In the genomic region with DNA sequence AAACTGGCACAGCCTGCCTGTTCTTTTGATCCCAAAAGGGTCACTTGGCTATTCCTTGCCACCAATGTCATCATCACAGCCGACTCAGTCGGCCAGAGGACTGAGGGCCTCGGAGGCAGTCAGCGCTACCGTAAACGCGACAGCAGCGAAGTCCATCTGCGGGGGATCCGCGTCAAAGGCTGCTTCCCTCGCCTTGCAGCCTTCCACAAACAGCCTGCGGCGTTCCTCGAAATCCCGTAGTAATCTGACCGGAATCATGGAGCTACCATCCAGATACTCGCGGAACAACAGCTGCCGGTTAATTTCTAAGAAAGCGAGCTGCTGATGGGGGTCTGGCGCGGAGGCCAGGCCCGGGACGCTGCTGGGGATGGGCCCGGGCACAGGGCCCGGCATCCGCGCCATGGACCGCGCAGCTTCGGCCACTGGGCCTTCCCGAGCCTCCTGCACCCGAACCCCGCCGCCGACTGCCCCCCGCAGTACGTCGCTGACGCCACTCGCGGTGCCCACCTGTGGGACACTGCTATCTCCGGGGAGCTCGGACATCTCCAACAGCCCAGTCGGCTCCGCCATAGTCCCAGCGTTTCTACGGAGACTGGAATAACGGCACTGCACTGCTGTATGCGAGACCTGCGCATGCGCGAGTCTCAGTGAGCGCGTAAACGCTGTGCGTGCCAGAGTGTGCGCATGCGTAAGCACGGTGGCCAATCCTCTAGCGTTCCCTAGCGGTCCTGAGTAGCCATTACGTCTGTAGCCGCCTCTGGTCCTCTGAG, we compare ENCODE assay signal across 1 cellular context.
A peak's percentile ranks its signal among the peaks of the same experiment; 100 is the strongest.
TF ChIP-seq lines count a peak whose summit lies in the region.

A gene with protein sequence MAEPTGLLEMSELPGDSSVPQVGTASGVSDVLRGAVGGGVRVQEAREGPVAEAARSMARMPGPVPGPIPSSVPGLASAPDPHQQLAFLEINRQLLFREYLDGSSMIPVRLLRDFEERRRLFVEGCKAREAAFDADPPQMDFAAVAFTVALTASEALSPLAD (minus strand): TSS at position 620 of the 770 bp plus-strand sequence. CDS start 50 bp downstream, at position 570.

TF ChIP-seq in HCT116, 20 proteins besides CTCF, POLR2A, EP300 and RAD21:
- no peak for TF ChIP-seq EGR1 (IDR thresholded peaks at IDR 0.05; ENCODE audit: low read depth)
- no peak for TF ChIP-seq YY1 (IDR thresholded peaks at IDR 0.05; ENCODE audit: extremely low read depth, insufficient replicate concordance, low read depth, low read length)
- no peak for TF ChIP-seq FOSL1 (IDR thresholded peaks at IDR 0.05; ENCODE audit: low read depth)
- TF ChIP-seq ELF1 (IDR thresholded peaks at IDR 0.05; ENCODE audit: borderline replicate concordance, low read depth) = no peak
- peak; percentile 71 for TF ChIP-seq POLR2AphosphoS5 (IDR thresholded peaks at IDR 0.05; ENCODE audit: low read depth, low read length)
- peak; percentile 95; the same call in 1 of the 2 replicates for TF ChIP-seq ZFX (IDR thresholded peaks at IDR 0.05)
- no peak for TF ChIP-seq MAX (IDR thresholded peaks at IDR 0.05)
- no peak for TF ChIP-seq SRF (IDR thresholded peaks at IDR 0.05; ENCODE audit: low read depth)
- TF ChIP-seq ZBTB33 (IDR thresholded peaks at IDR 0.05; ENCODE audit: extremely low read depth, insufficient replicate concordance, low read length) = no peak
- TF ChIP-seq EZH2 (IDR thresholded peaks at IDR 0.05) = no peak
- TF ChIP-seq, protein P1, sequence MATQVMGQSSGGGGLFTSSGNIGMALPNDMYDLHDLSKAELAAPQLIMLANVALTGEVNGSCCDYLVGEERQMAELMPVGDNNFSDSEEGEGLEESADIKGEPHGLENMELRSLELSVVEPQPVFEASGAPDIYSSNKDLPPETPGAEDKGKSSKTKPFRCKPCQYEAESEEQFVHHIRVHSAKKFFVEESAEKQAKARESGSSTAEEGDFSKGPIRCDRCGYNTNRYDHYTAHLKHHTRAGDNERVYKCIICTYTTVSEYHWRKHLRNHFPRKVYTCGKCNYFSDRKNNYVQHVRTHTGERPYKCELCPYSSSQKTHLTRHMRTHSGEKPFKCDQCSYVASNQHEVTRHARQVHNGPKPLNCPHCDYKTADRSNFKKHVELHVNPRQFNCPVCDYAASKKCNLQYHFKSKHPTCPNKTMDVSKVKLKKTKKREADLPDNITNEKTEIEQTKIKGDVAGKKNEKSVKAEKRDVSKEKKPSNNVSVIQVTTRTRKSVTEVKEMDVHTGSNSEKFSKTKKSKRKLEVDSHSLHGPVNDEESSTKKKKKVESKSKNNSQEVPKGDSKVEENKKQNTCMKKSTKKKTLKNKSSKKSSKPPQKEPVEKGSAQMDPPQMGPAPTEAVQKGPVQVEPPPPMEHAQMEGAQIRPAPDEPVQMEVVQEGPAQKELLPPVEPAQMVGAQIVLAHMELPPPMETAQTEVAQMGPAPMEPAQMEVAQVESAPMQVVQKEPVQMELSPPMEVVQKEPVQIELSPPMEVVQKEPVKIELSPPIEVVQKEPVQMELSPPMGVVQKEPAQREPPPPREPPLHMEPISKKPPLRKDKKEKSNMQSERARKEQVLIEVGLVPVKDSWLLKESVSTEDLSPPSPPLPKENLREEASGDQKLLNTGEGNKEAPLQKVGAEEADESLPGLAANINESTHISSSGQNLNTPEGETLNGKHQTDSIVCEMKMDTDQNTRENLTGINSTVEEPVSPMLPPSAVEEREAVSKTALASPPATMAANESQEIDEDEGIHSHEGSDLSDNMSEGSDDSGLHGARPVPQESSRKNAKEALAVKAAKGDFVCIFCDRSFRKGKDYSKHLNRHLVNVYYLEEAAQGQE (IDR thresholded peaks at IDR 0.05; ENCODE audit: low read depth) = no peak
- TF ChIP-seq, protein P2, sequence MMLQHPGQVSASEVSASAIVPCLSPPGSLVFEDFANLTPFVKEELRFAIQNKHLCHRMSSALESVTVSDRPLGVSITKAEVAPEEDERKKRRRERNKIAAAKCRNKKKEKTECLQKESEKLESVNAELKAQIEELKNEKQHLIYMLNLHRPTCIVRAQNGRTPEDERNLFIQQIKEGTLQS (IDR thresholded peaks at IDR 0.05) = no peak
- TF ChIP-seq TCF7L2 (IDR thresholded peaks at IDR 0.05; ENCODE audit: borderline replicate concordance, extremely low read depth, insufficient read depth, insufficient read length) = peak; percentile 27
- no peak for TF ChIP-seq CBX3 (IDR thresholded peaks at IDR 0.05; ENCODE audit: low read depth)
- TF ChIP-seq SP1 (IDR thresholded peaks at IDR 0.05; ENCODE audit: low read depth) = no peak
TF ChIP-seq in HCT116: peak in this region for 3.
